ENCODE assay signal across 8 cellular contexts in genomic region chr4:5050520-5050955, GRCh38. TPM values are rescaled to one million over a fixed set of nuclear protein-coding genes. Genes with fewer than 3 reads are reported as not detected.
A peak's percentile ranks its signal among the peaks of the same experiment; 100 is the strongest.
DNase-seq lines count a peak whose midpoint lies in the region; ATAC-seq and TF ChIP-seq lines count a peak whose summit lies in the region.

No MANE protein-coding gene starts in this region.

- H3K27ac Mint-ChIP-seq in activated naive CD8-positive, alpha-beta T cell treated with anti-CD3 and anti-CD28 coated beads for 36 hours, result no peak overlapping the region

- no peaks in the 10 kb centered on the region for H3K36me3 ChIP-seq in neutrophil

- peaks cover 16 to 21% of the 10 kb centered on the region in 2 experiments for H3K4me1 ChIP-seq in neutrophil (ENCODE audit: control insufficient read depth in 1 of 2, insufficient read depth in 1 of 2, low read depth in 1 of 2, low read length in 1 of 2)

- peaks cover 56% of the 10 kb centered on the region for H3K27me3 Mint-ChIP-seq in activated naive CD8-positive, alpha-beta T cell treated with anti-CD3 and anti-CD28 coated beads for 36 hours

- ATAC-seq in GM21576 (IDR thresholded peaks at IDR 0.05; ENCODE audit: unreplicated experiment) (peak; percentile 55), Right ventricle myocardium superior (ENCODE audit: poor library complexity) (peak; percentile 93), HG02571 (IDR thresholded peaks at IDR 0.05; ENCODE audit: unreplicated experiment) (no peak)

- H3K9me3 ChIP-seq in neutrophil, result no peaks in the 10 kb centered on the region

- H3K4me1 Mint-ChIP-seq in activated naive CD8-positive, alpha-beta T cell treated with anti-CD3 and anti-CD28 coated beads for 36 hours, result peaks cover 8% of the 10 kb centered on the region

- peak overlapping the region; percentile 67 for H3K4me3 Mint-ChIP-seq in activated naive CD8-positive, alpha-beta T cell treated with anti-CD3 and anti-CD28 coated beads for 36 hours

- no peak for TF ChIP-seq CTCF in neutrophil (IDR thresholded peaks at IDR 0.05)

- DNase-seq in COLO829 (ENCODE audit: low spot score) (peak; percentile 77), NCI-H345 (lab: John Stamatoyannopoulos, UW) (peak; percentile 77), Right ventricle myocardium superior (peak; percentile 81), T-helper 9 cell (no peak)
- DNase-seq in activated naive CD8-positive, alpha-beta T cell treated with anti-CD3 and anti-CD28 coated beads for 36 hours, result peak; percentile 46

- intact Hi-C loops in Right ventricle myocardium superior (cut with DNase I), result loop anchor here (10.0 kb wide), 1 partner anchor 764 kb away; no protein-coding TSS in a partner anchor

- H3K9me3 Mint-ChIP-seq in activated naive CD8-positive, alpha-beta T cell treated with anti-CD3 and anti-CD28 coated beads for 36 hours, result no peaks in the 10 kb centered on the region

- H3K27ac ChIP-seq in neutrophil, result no peak overlapping the region

- no peaks in the 10 kb centered on the region for H3K36me3 Mint-ChIP-seq in activated naive CD8-positive, alpha-beta T cell treated with anti-CD3 and anti-CD28 coated beads for 36 hours

- H3K27me3 ChIP-seq in neutrophil, result peaks cover 48% of the 10 kb centered on the region

- peak overlapping the region; percentile 28 to 33 for H3K4me3 ChIP-seq in neutrophil (ENCODE audit: low read depth in 1 of 2, low read length in 1 of 2)

RNA-seq across cellular contexts. Expression of gene STK32B, which starts 0.7 kb away (rescaled TPM):
- not detected for total RNA-seq in activated naive CD8-positive, alpha-beta T cell treated with anti-CD3 and anti-CD28 coated beads for 36 hours
- total RNA-seq in Right ventricle myocardium superior, result 1.0 TPM

RNA-seq across cellular contexts. Expression of gene CYTL1, which starts 31.3 kb away (rescaled TPM):
- total RNA-seq in activated naive CD8-positive, alpha-beta T cell treated with anti-CD3 and anti-CD28 coated beads for 36 hours, result not detected
- total RNA-seq in Right ventricle myocardium superior, result not detected
